ENCODE assay signal across 17 cellular contexts in the genomic region with DNA sequence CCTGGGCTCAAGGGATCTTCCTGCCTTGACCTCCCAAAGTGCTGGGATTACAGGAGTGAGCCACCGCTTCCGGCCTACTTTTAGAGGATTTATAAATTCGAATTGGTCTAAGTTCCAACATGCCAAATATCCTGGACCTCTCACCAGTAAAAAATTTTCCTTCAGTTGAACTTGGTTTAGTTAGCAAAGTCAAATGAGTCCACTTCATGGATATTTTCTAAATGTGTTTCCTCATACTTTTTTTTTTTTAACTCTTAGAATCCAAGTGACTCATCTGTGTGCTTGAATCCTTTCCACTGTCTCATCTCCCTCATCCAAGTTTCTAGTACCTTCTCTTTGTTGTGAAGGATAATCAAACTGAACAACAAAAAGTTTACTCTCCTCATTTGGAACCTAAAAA. TPM values are rescaled to one million over a fixed set of nuclear protein-coding genes. Genes with fewer than 3 reads are reported as not detected.
DNase-seq lines count a peak whose midpoint lies in the region; ATAC-seq, FAIRE-seq and TF ChIP-seq lines count a peak whose summit lies in the region.
"Had no signal": no experiment of that assay in that cellular context is flagged by ENCODE, and none has a peak within 500 bp of the region (broad histone marks: within the 10 kb centered on the region; RNA-seq: fewer than 3 reads in every experiment).

No MANE protein-coding gene starts in this region.

- peak overlapping the region; percentile 45 for H3K27ac ChIP-seq in GM23248
- peak overlapping the region in 4 of 5 donors; percentile 42 to 84 (median 47) for H3K27ac ChIP-seq in adrenal gland
- peak overlapping the region; percentile 38 for H3K27ac ChIP-seq in keratinocyte (ENCODE audit: control insufficient read depth, insufficient read depth, low read length)
- H3K27ac ChIP-seq: BLaER1, Peyer's patch had no signal

- no peak for TF ChIP-seq POLR2A in adrenal gland (IDR thresholded peaks at IDR 0.05)

- 54 to 60% methylated on average over 3 of the region's 3 CpGs for WGBS in GM23248 (ENCODE audit: low coverage in 1 of 2, low lambda C conversion rate in 2 of 2, missing lambda C conversion rate in 2 of 2), 2 experiments
- 42 to 78% (median 62%) methylated on average over 3 of the region's 3 CpGs for WGBS in adrenal gland, 4 donors

- TF ChIP-seq CTCF in adrenal gland (IDR thresholded peaks at IDR 0.05) = no peak
- no peak for TF ChIP-seq CTCF in keratinocyte (optimal IDR thresholded peaks at IDR 0.05 in 1 of 3, IDR thresholded peaks at IDR 0.05 in 1 of 3, conservative IDR thresholded peaks at IDR 0.05 in 1 of 3; ENCODE audit: extremely low read depth in 1 of 3, insufficient read depth in 2 of 3, low read length in 3 of 3)

- H3K4me1 Mint-ChIP-seq in stimulated activated effector memory CD8-positive, alpha-beta T cell treated with anti-CD3 and anti-CD28 coated beads, Interleukin-12 subunit alpha, Interleukin-12 subunit beta, amount 100 ng/mL, for 72 hours = peaks cover 15% of the 10 kb centered on the region

- H3K9me2 ChIP-seq in GM23248 (ENCODE audit: insufficient read depth) = no peaks in the 10 kb centered on the region

- ATAC-seq in stimulated activated effector memory CD8-positive, alpha-beta T cell treated with anti-CD3 and anti-CD28 coated beads, Interleukin-12 subunit alpha, Interleukin-12 subunit beta, amount 100 ng/mL, for 72 hours = no peak
- ATAC-seq: esophagus mucosa had no signal

- H3K4me1 ChIP-seq in GM23248 (ENCODE audit: insufficient read depth) = peaks cover 22% of the 10 kb centered on the region; the same call in 1 of the 2 replicates
- peaks cover 36 to 49% of the 10 kb centered on the region in 2 donors for H3K4me1 ChIP-seq in adrenal gland (replicated peaks in 1 of 2)
- peaks cover 24% of the 10 kb centered on the region for H3K4me1 ChIP-seq in keratinocyte (ENCODE audit: control insufficient read depth, extremely low read depth, insufficient read depth, low read length)
- peaks cover 8% of the 10 kb centered on the region for H3K4me1 ChIP-seq in HAP-1

- no peak overlapping the region for H3K4me3 ChIP-seq in GM23248
- no peak overlapping the region for H3K4me3 ChIP-seq in adrenal gland
- H3K4me3 ChIP-seq in keratinocyte (ENCODE audit: control insufficient read depth in 2 of 3, extremely low read depth in 1 of 3, insufficient read depth in 2 of 3, low read depth in 1 of 3, low read length in 3 of 3) = no peak overlapping the region
- H3K4me3 ChIP-seq in HAP-1 = no peak overlapping the region
- H3K4me3 ChIP-seq: BLaER1, Peyer's patch had no signal

- H3K9ac ChIP-seq in GM23248 (no peak overlapping the region), keratinocyte (ENCODE audit: control insufficient read depth, extremely low read depth, insufficient read depth, low read length) (no peak overlapping the region)
- H3K9ac ChIP-seq: BLaER1 had no signal

- H3K36me3 ChIP-seq in GM23248 (ENCODE audit: low read depth) (no peaks in the 10 kb centered on the region), adrenal gland (replicated peaks in 1 of 2) (no peaks in the 10 kb centered on the region), keratinocyte (ENCODE audit: control insufficient read depth in 2 of 2, extremely low read depth in 1 of 2, insufficient read depth in 2 of 2, low read length in 2 of 2) (no peaks in the 10 kb centered on the region), HAP-1 (replicated peaks) (no peaks in the 10 kb centered on the region)
- H3K36me3 ChIP-seq: BLaER1, Peyer's patch had no signal

- H3K27ac Mint-ChIP-seq in stimulated activated effector memory CD8-positive, alpha-beta T cell treated with anti-CD3 and anti-CD28 coated beads, Interleukin-12 subunit alpha, Interleukin-12 subunit beta, amount 100 ng/mL, for 72 hours = no peak overlapping the region

- H3K4me3 Mint-ChIP-seq in stimulated activated effector memory CD8-positive, alpha-beta T cell treated with anti-CD3 and anti-CD28 coated beads, Interleukin-12 subunit alpha, Interleukin-12 subunit beta, amount 100 ng/mL, for 72 hours = no peak overlapping the region
- H3K4me3 Mint-ChIP-seq: IgD-negative memory B cell had no signal

- peak; percentile 25 for DNase-seq in AG08396 (ENCODE audit: low spot score)
- peak; percentile 82 for DNase-seq in GM23248
- DNase-seq in adrenal gland = no peak
- peak; percentile 33 for DNase-seq in keratinocyte (ENCODE audit: low read depth, low spot score)
- no peak for DNase-seq in stimulated activated effector memory CD8-positive, alpha-beta T cell treated with anti-CD3 and anti-CD28 coated beads, Interleukin-12 subunit alpha, Interleukin-12 subunit beta, amount 100 ng/mL, for 72 hours (ENCODE audit: low spot score in 2 of 2)
- no peak for DNase-seq in islet precursor cell
- no peak for DNase-seq in middle frontal gyrus (ENCODE audit: extremely low spot score, low spot score)
- DNase-seq in HAP-1 (ENCODE audit: low spot score in 2 of 2) = no peak
- DNase-seq: activated CD8-positive, alpha-beta memory T cell treated with anti-CD3 and anti-CD28 coated beads for 24 hours; cerebellar nuclear complex; GF-D8; NCI-H524; Peyer's patch; T1000 had no signal

- in situ Hi-C loops in GM23248 (cut with MboI) = no loop called here
- in situ Hi-C loops in HAP-1 (cut with MboI; ENCODE audit: low sequenced_read_pairs) = no loop called here

- no peaks in the 10 kb centered on the region for H3K79me2 ChIP-seq in GM23248 (ENCODE audit: insufficient read depth)
- H3K79me2 ChIP-seq in keratinocyte (ENCODE audit: control insufficient read depth, insufficient read depth, low read length) = no peaks in the 10 kb centered on the region

- H3K9me3 ChIP-seq in GM23248 (ENCODE audit: low read depth) = no peaks in the 10 kb centered on the region
- H3K9me3 ChIP-seq in adrenal gland (replicated peaks in 1 of 3) = no peaks in the 10 kb centered on the region
- H3K9me3 ChIP-seq in keratinocyte (ENCODE audit: control insufficient read depth, low read depth, low read length) = no peaks in the 10 kb centered on the region
- H3K9me3 ChIP-seq in HAP-1 = no peaks in the 10 kb centered on the region
- H3K9me3 ChIP-seq: BLaER1, Peyer's patch had no signal

- H3K27me3 ChIP-seq in GM23248 (replicated peaks; ENCODE audit: insufficient read depth) = no peaks in the 10 kb centered on the region
- H3K27me3 ChIP-seq in adrenal gland = no peaks in the 10 kb centered on the region
- no peaks in the 10 kb centered on the region for H3K27me3 ChIP-seq in keratinocyte (ENCODE audit: control insufficient read depth, extremely low read depth, insufficient read depth, low read length)
- H3K27me3 ChIP-seq in HAP-1 (ENCODE audit: low read depth) = no peaks in the 10 kb centered on the region
- H3K27me3 ChIP-seq: BLaER1, Peyer's patch had no signal

- H3K9me1 ChIP-seq in keratinocyte (ENCODE audit: control insufficient read depth, extremely low read depth, insufficient read depth, low read length) = no peaks in the 10 kb centered on the region

- H3K4me2 ChIP-seq in GM23248 (ENCODE audit: unreplicated experiment) (no peak overlapping the region), keratinocyte (ENCODE audit: control insufficient read depth, extremely low read depth, insufficient read depth, low read depth, low read length) (no peak overlapping the region)
- H3K4me2 ChIP-seq: BLaER1 had no signal

- peaks cover 13% of the 10 kb centered on the region; the same call in 1 of the 2 replicates for H3F3A ChIP-seq in GM23248 (ENCODE audit: insufficient read depth)

- no peaks in the 10 kb centered on the region for H3K36me3 Mint-ChIP-seq in stimulated activated effector memory CD8-positive, alpha-beta T cell treated with anti-CD3 and anti-CD28 coated beads, Interleukin-12 subunit alpha, Interleukin-12 subunit beta, amount 100 ng/mL, for 72 hours
- H3K36me3 Mint-ChIP-seq: IgD-negative memory B cell had no signal

- H4K20me1 ChIP-seq in GM23248 (ENCODE audit: insufficient read depth) = no peaks in the 10 kb centered on the region
- no peaks in the 10 kb centered on the region for H4K20me1 ChIP-seq in keratinocyte (ENCODE audit: control insufficient read depth, extremely low read depth, insufficient read depth, low read length)
- H4K20me1 ChIP-seq: BLaER1 had no signal

- intact Hi-C loops in adrenal gland (cut with DNase I) = no loop called here

- dilution Hi-C loops in keratinocyte (cut with MboI; ENCODE audit: extremely low pct_ligation_motif_present, low sequenced_read_pairs) = no loop called here

- peak; percentile 74 for FAIRE-seq in keratinocyte (lab: Jason Lieb, UNC)

- H2AFZ ChIP-seq in GM23248 = no peak overlapping the region
- H2AFZ ChIP-seq in keratinocyte (ENCODE audit: control insufficient read depth, low read length) = no peak overlapping the region

- no peaks in the 10 kb centered on the region for H3K9me3 Mint-ChIP-seq in stimulated activated effector memory CD8-positive, alpha-beta T cell treated with anti-CD3 and anti-CD28 coated beads, Interleukin-12 subunit alpha, Interleukin-12 subunit beta, amount 100 ng/mL, for 72 hours
- H3K9me3 Mint-ChIP-seq: IgD-negative memory B cell had no signal

RNA-seq across cellular contexts. Expression of a gene that starts 49.7 kb away (rescaled TPM):
- total RNA-seq in GM23248 (2014; rRNA removed; shearing (Covaris generic)) = 1.3 and 2.0 TPM in 2 replicates
- polyA plus RNA-seq in GM23248 (2016; fragmentation: Nextera tagmentation; extraction: Ambion mirVana) (0.70 and 0.94 TPM in 2 replicates), adrenal gland (100 to 1,000 TPM in 1 of 3 donors, 10 to 100 TPM in 2; 25.7 to 117 (median 26.0) TPM), keratinocyte (6.8 to 7.2 TPM (median 6.9 TPM) in 3 replicates)
- 100 to 1,000 TPM; 143 to 370 (median 175) TPM for total RNA-seq in adrenal gland
- 7.9 TPM for polyA plus RNA-seq in keratinocyte (2011; ENCODE audit: low read depth)
- 4.2 and 5.2 TPM in 2 replicates for polyA plus RNA-seq in keratinocyte (2011; cell fraction: cytosol; rRNA removed)
- 7.4 and 7.7 TPM in 2 replicates for polyA plus RNA-seq in keratinocyte (2011; cell fraction: nucleus; rRNA removed)
- polyA plus RNA-seq in keratinocyte (2012; ENCODE audit: low replicate concordance) = 6.4 and 11.4 TPM in 2 replicates
- 9.4 to 13.8 TPM (median 11.7 TPM) in 3 replicates for polyA minus RNA-seq in keratinocyte
- polyA minus RNA-seq in keratinocyte (2011; cell fraction: cytosol; rRNA and poly(A)+ RNA removed) = 12.3 TPM
- 15.2 and 15.6 TPM in 2 replicates for polyA minus RNA-seq in keratinocyte (2011; cell fraction: nucleus; rRNA and poly(A)+ RNA removed)

Comparison
In these comparisons a context has a peak if more than half of its experiments do, and no peak if none do; other contexts are left out.
1. DNase-seq: peak in AG08396 (single experiment), GM23248 (single experiment) and keratinocyte (single experiment); none in adrenal gland (0 of 7), stimulated activated effector memory CD8-positive, alpha-beta T cell treated with anti-CD3 and anti-CD28 coated beads, Interleukin-12 subunit alpha, Interleukin-12 subunit beta, amount 100 ng/mL, for 72 hours (0 of 2), islet precursor cell (single experiment), middle frontal gyrus (single experiment) and HAP-1 (0 of 2).
2. Peak in every context shown above with its lines, with median percentiles within 50 percentile points of each other: H3K27ac ChIP-seq.